8 cellular contexts compared by ENCODE assay signal in the genomic region with DNA sequence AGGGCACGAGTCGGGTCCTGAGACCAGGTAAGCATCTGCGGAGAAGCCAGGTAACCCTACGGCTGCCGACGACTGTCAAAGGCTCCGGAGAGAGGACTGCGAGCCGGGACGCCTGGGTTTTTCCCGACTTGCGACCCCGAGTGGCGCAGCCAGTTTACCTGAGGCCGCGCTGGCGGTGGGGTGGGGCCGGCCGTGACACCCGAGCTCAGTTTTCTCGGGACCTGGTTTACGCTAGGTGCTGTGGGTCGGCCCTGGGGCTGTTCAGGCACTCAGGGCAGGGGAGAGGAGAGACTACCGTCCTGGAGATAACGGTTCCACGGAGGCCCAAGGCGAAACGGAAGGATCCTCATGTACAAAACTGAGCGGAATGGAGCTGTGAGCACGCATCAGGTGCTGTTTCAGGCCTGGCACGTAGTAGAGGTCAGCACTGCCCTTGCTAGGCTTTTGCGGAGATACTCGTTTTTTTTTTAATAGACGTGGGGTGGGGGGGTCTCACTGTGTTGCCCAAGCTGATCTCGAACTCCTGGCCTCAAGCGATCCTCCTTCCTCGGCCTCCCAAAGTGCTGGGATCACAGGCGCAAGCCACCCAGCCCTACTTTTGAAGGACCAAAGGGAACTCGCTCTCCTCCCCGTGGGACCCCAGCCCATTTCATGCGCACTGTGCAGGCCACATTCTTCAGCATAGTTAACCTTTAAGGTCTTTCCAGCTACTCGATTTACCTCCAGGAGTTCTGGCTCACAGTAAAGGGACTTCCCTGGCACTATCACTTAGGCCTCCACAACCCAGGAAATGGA. TPM values are rescaled to one million over a fixed set of nuclear protein-coding genes. Genes with fewer than 3 reads are reported as not detected.
DNase-seq lines count a peak whose midpoint lies in the region; ATAC-seq and TF ChIP-seq lines count a peak whose summit lies in the region.

No MANE protein-coding gene starts in this region.

- H3K9ac ChIP-seq in HUES48 (ENCODE audit: low read depth, low read length), result peak overlapping the region; percentile 43
- H3K9ac ChIP-seq in adipocyte (ENCODE audit: low read length), result peak overlapping the region; percentile 97

- peak overlapping the region; percentile 85 for H3K4me3 ChIP-seq in BJ (ENCODE audit: low read depth, low read length)
- H3K4me3 ChIP-seq in HUES48 (ENCODE audit: low read depth, low read length), result peak overlapping the region; percentile 83
- H3K4me3 ChIP-seq in adipocyte (ENCODE audit: low read length), result peak overlapping the region; percentile 98
- H3K4me3 ChIP-seq in suprapubic skin, result peak overlapping the region; percentile 77

- no peaks in the 10 kb centered on the region for H3K36me3 ChIP-seq in BJ (ENCODE audit: control insufficient read depth, insufficient read depth, low read length)
- peaks cover 13% of the 10 kb centered on the region for H3K36me3 ChIP-seq in HUES48 (ENCODE audit: control insufficient read depth, insufficient read depth, low read length)
- no peaks in the 10 kb centered on the region for H3K36me3 ChIP-seq in adipocyte (ENCODE audit: control insufficient read depth, insufficient read depth, low read length, severe bottlenecking)
- no peaks in the 10 kb centered on the region for H3K36me3 ChIP-seq in suprapubic skin

- POLR2A ChIA-PET in BJ (lab: Charles Lee), result interaction anchor here (0.6 to 1.6 kb wide), 5 partner anchors 8 to 258 kb away, joined by 3 to 4 read pairs (median 3); partner anchors contain the start of gene OGFOD2

- ATAC-seq in GM19455 (IDR thresholded peaks at IDR 0.05; ENCODE audit: unreplicated experiment), result peak; percentile 14

- TF ChIP-seq POLR2A in suprapubic skin (IDR thresholded peaks at IDR 0.05), result no peak

- H3K27me3 ChIP-seq in BJ (ENCODE audit: control insufficient read depth, insufficient read depth, low read length) (no peaks in the 10 kb centered on the region), HUES48 (ENCODE audit: control insufficient read depth, insufficient read depth, low read length) (no peaks in the 10 kb centered on the region), adipocyte (replicated peaks; ENCODE audit: control insufficient read depth, insufficient read depth, low read length) (no peaks in the 10 kb centered on the region), layer of hippocampus (ENCODE audit: control insufficient read depth, insufficient read depth, low read length) (no peaks in the 10 kb centered on the region), suprapubic skin (no peaks in the 10 kb centered on the region)

- H3K9me3 ChIP-seq in HUES48 (ENCODE audit: control insufficient read depth, insufficient read depth, low read length), result no peaks in the 10 kb centered on the region
- no peaks in the 10 kb centered on the region for H3K9me3 ChIP-seq in adipocyte (ENCODE audit: control insufficient read depth, low read length)
- no peaks in the 10 kb centered on the region for H3K9me3 ChIP-seq in suprapubic skin

- CTCF ChIA-PET in BJ (lab: Yijun Ruan, JAX), result interaction anchor here (0.6 to 10.1 kb wide), 8 partner anchors 132 to 680 kb away, joined by 3 to 156 read pairs (median 3); partner anchors contain the start of genes HIP1R and OGFOD2

- no peak for TF ChIP-seq EP300 in suprapubic skin (IDR thresholded peaks at IDR 0.05)

- H3K4me1 ChIP-seq in HUES48 (ENCODE audit: control insufficient read depth, insufficient read depth, low read length) (peaks cover 5% of the 10 kb centered on the region), adipocyte (ENCODE audit: control insufficient read depth, insufficient read depth, low read length) (peaks cover 20% of the 10 kb centered on the region), suprapubic skin (peaks cover 39% of the 10 kb centered on the region)

- H3K27ac ChIP-seq in HUES48 (ENCODE audit: low read depth, low read length), result no peak overlapping the region
- peak overlapping the region; percentile 92 for H3K27ac ChIP-seq in layer of hippocampus (ENCODE audit: low read depth, low read length)
- H3K27ac ChIP-seq in suprapubic skin, result peak overlapping the region; percentile 83

- DNase-seq in BJ (ENCODE audit: low read depth), result no peak
- peak; percentile 13 for DNase-seq in adipocyte (ENCODE audit: low read depth)
- no peak for DNase-seq in suprapubic skin (ENCODE audit: low spot score in 2 of 2)
- DNase-seq in H4 (ENCODE audit: low spot score), result no peak
- DNase-seq in NOMO-1 treated with dmso at 0.1 percent for 144 hours (lab: John Stamatoyannopoulos, UW; ENCODE audit: unreplicated experiment), result no peak

- TF ChIP-seq CTCF in BJ (IDR thresholded peaks at IDR 0.05; ENCODE audit: insufficient read depth, low read depth, low read length), result no peak
- no peak for TF ChIP-seq CTCF in suprapubic skin (IDR thresholded peaks at IDR 0.05)

- 18% methylated on average over 12 of the region's 42 CpGs for WGBS in suprapubic skin

RNA-seq across cellular contexts. Expression of gene MTRFR, which starts 0.5 kb away (rescaled TPM):
- 11.6 and 12.7 TPM in 2 replicates for polyA plus RNA-seq in BJ (2011; rRNA removed)
- 11.5 and 18.1 TPM in 2 replicates for polyA minus RNA-seq in BJ (2011; rRNA and poly(A)+ RNA removed)
- 10 to 100 TPM in 1 of 4 donors, 1 to 10 TPM in 3; 6.4 to 17.1 (median 8.2) TPM for total RNA-seq in suprapubic skin
- 15.3 and 23.8 TPM in 2 replicates for total RNA-seq in H4 (2014; rRNA removed; shearing (Covaris generic))

RNA-seq across cellular contexts. Expression of gene MPHOSPH9, which starts 0.8 kb away (rescaled TPM):
- 7.6 and 13.1 TPM in 2 replicates for polyA plus RNA-seq in BJ (2011; rRNA removed)
- 8.6 and 11.8 TPM in 2 replicates for polyA minus RNA-seq in BJ (2011; rRNA and poly(A)+ RNA removed)
- 10 to 100 TPM; 14.0 to 44.3 (median 14.3) TPM for total RNA-seq in suprapubic skin
- 61.8 and 71.1 TPM in 2 replicates for total RNA-seq in H4 (2014; rRNA removed; shearing (Covaris generic))

RNA-seq across cellular contexts. Expression of gene CDK2AP1, which starts 38.0 kb away (rescaled TPM):
- polyA plus RNA-seq in BJ (2011; rRNA removed), result 225 and 388 TPM in 2 replicates
- polyA minus RNA-seq in BJ (2011; rRNA and poly(A)+ RNA removed), result 110 and 166 TPM in 2 replicates
- total RNA-seq in suprapubic skin, result 100 to 1,000 TPM in 1 of 4 donors, 10 to 100 TPM in 3; 45.1 to 133 (median 84.4) TPM
- 287 and 344 TPM in 2 replicates for total RNA-seq in H4 (2014; rRNA removed; shearing (Covaris generic))
